17 cellular contexts compared by ENCODE assay signal in the genomic region with DNA sequence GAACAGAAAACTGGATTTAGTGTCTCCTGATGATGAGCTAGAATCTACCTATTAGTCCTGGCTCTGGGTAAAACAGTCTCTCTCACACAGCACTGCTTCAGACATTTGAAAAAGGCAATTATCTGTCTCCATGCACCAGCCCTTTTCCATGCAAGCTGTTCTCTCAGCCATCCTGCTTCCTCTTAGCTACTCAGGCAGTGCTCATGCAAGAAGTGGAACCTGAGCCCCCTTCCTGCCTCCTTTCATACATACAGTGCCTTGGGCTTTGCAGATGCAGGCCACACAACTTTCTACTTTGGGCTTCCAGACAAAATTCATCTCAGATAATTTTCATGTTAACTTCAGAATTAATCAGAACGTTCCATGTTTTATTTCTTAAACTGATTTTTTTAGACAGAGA.
A peak's percentile ranks its signal among the peaks of the same experiment; 100 is the strongest.
DNase-seq lines count a peak whose midpoint lies in the region; ATAC-seq, FAIRE-seq and TF ChIP-seq lines count a peak whose summit lies in the region.
"Had no signal": no experiment of that assay in that cellular context is flagged by ENCODE, and none has a peak within 500 bp of the region (broad histone marks: within the 10 kb centered on the region; RNA-seq: fewer than 3 reads in every experiment).

No MANE protein-coding gene starts in this region.

- H2BK5ac ChIP-seq in mesenchymal stem cell (ENCODE audit: low read depth, low read length, poor library complexity, severe bottlenecking) = no peak overlapping the region

- H3K9me3 ChIP-seq in mesenchymal stem cell (ENCODE audit: control insufficient read depth, low read length) = no peaks in the 10 kb centered on the region
- H3K9me3 ChIP-seq in left ventricle myocardium inferior (replicated peaks) = no peaks in the 10 kb centered on the region

- ATAC-seq in GM21825 (IDR thresholded peaks at IDR 0.05; ENCODE audit: unreplicated experiment) = no peak
- ATAC-seq: HCT116 had no signal

- no peak overlapping the region for H2AFZ ChIP-seq in mesenchymal stem cell (ENCODE audit: low read depth, low read length)
- H2AFZ ChIP-seq: GM23248 had no signal

- no peak overlapping the region for H3K9ac ChIP-seq in mesenchymal stem cell (ENCODE audit: low read length)
- H3K9ac ChIP-seq: GM23248 had no signal

- peak in 2 of 3 experiments; percentile 12 to 35 for DNase-seq in NCI-H1417 (lab: John Stamatoyannopoulos, UW)
- no peak for DNase-seq in NCI-H1417 treated with DMSO at 0.1 percent for 48 hours (lab: John Stamatoyannopoulos, UW)
- no peak for DNase-seq in GM18507 (ENCODE audit: extremely low spot score, insufficient read length, low read depth)
- peak; percentile 61 for DNase-seq in NCI-H524 treated with DMSO at 0.1 percent for 48 hours (lab: John Stamatoyannopoulos, UW)
- no peak for DNase-seq in mesenchymal stem cell
- DNase-seq in left ventricle myocardium inferior = no peak
- no peak for DNase-seq in activated effector memory CD4-positive, alpha-beta T cell treated with Interleukin-2 at 50 U/mL for 16 hours
- DNase-seq: Calu3; CD4-positive, alpha-beta memory T cell; DMS79; GM23248; NCI-H1436; NCI-H526 treated with DMSO at 0.1 percent for 48 hours; SW 1271 had no signal

- H3K23ac ChIP-seq in mesenchymal stem cell (ENCODE audit: low read length in 2 of 2) = no peak overlapping the region

- no peaks in the 10 kb centered on the region for H3K27me3 ChIP-seq in mesenchymal stem cell (ENCODE audit: control insufficient read depth in 1 of 2, insufficient read depth in 1 of 2, low read length in 2 of 2)
- H3K27me3 ChIP-seq in left ventricle myocardium inferior (ENCODE audit: low read depth) = no peaks in the 10 kb centered on the region

- no peak overlapping the region for H2BK12ac ChIP-seq in mesenchymal stem cell (ENCODE audit: low read length in 2 of 2)

- no peak overlapping the region for H3K4ac ChIP-seq in mesenchymal stem cell (ENCODE audit: low read depth in 1 of 2, low read length in 2 of 2)

- no peak for TF ChIP-seq CTCF in left ventricle myocardium inferior (IDR thresholded peaks at IDR 0.05; ENCODE audit: borderline replicate concordance)

- peak overlapping the region; percentile 17 for H4K8ac ChIP-seq in mesenchymal stem cell (ENCODE audit: low read length)

- intact Hi-C loops in left ventricle myocardium inferior (cut with micrococcal nuclease) = no loop called here

- H2AK5ac ChIP-seq in mesenchymal stem cell (ENCODE audit: low read length, severe bottlenecking) = no peak overlapping the region

- H3K27ac ChIP-seq in mesenchymal stem cell (ENCODE audit: low read length, poor library complexity, severe bottlenecking) (no peak overlapping the region), left ventricle myocardium inferior (replicated peaks) (no peak overlapping the region)
- H3K27ac ChIP-seq: 22Rv1, GM23248 had no signal

- H3K18ac ChIP-seq in mesenchymal stem cell (ENCODE audit: low read depth in 1 of 2, low read length in 2 of 2) = no peak overlapping the region

- no peaks in the 10 kb centered on the region for H3K79me1 ChIP-seq in mesenchymal stem cell (replicated peaks; ENCODE audit: low read length, poor library complexity, severe bottlenecking)

- no peak overlapping the region for H2BK120ac ChIP-seq in mesenchymal stem cell (ENCODE audit: low read depth, low read length)

- no peak overlapping the region for H4K91ac ChIP-seq in mesenchymal stem cell (ENCODE audit: low read length)

- no CpG with 5 or more reads among the region's 1 CpG for WGBS in mesenchymal stem cell

- no peak overlapping the region for H3K14ac ChIP-seq in mesenchymal stem cell (ENCODE audit: low read length in 2 of 2)

- H3K36me3 ChIP-seq in mesenchymal stem cell (ENCODE audit: control insufficient read depth in 1 of 2, insufficient read depth in 2 of 2, low read depth in 1 of 2, low read length in 2 of 2) (peaks cover 3 to 5% of the 10 kb centered on the region in 2 experiments), left ventricle myocardium inferior (peaks cover 18% of the 10 kb centered on the region)

- H3K4me1 ChIP-seq in mesenchymal stem cell (ENCODE audit: control insufficient read depth, insufficient read depth, low read depth, low read length) (no peaks in the 10 kb centered on the region), left ventricle myocardium inferior (no peaks in the 10 kb centered on the region)

- no peak overlapping the region for H2BK15ac ChIP-seq in mesenchymal stem cell (ENCODE audit: low read depth, poor library complexity, severe bottlenecking)

- peak; percentile 29 for FAIRE-seq in GM18507 (lab: Jason Lieb, UNC)

- H3K4me3 ChIP-seq in mesenchymal stem cell (ENCODE audit: insufficient read depth in 1 of 2, low read depth in 1 of 2, low read length in 2 of 2) = no peak overlapping the region
- no peak overlapping the region for H3K4me3 ChIP-seq in left ventricle myocardium inferior
- H3K4me3 ChIP-seq: GM23248 had no signal

- no peak overlapping the region for H3K4me2 ChIP-seq in mesenchymal stem cell (ENCODE audit: low read length, poor library complexity, severe bottlenecking)

Comparison
In these comparisons a context has a peak if more than half of its experiments do, and no peak if none do; other contexts are left out.
1. DNase-seq: peak in NCI-H1417 (2 of 3) and NCI-H524 treated with DMSO at 0.1 percent for 48 hours (single experiment); none in NCI-H1417 treated with DMSO at 0.1 percent for 48 hours (single experiment), GM18507 (single experiment), mesenchymal stem cell (single experiment), left ventricle myocardium inferior (single experiment) and activated effector memory CD4-positive, alpha-beta T cell treated with Interleukin-2 at 50 U/mL for 16 hours (single experiment).